Comparison of ENCODE assay signal across 15 cellular contexts in the genomic region with DNA sequence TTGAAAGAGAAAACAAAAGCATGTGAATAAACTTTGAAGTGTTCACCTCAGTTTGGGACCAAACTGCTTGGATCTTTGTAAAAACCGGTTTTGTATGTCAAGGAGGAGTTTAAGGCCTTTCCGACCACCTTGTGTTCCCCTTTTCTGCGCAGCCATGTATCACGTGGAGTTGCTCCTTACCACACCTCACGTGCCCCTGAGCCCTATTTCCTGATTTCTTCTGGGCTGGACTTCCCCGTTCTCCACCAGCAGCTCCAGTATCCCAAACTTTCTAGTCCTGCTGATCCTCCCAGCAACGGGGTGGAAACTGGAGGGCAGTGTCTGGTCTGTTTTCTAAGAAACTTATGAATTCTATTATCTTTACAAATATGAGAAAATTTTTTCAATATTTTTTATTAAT. TPM values are rescaled to one million over a fixed set of nuclear protein-coding genes. Genes with fewer than 3 reads are reported as not detected.
A peak's percentile ranks its signal among the peaks of the same experiment; 100 is the strongest.
DNase-seq lines count a peak whose midpoint lies in the region; ATAC-seq, FAIRE-seq and TF ChIP-seq lines count a peak whose summit lies in the region.
"Had no signal": no experiment of that assay in that cellular context is flagged by ENCODE, and none has a peak within 500 bp of the region (broad histone marks: within the 10 kb centered on the region; RNA-seq: fewer than 3 reads in every experiment).

No MANE protein-coding gene starts in this region.

- DNase-seq in A673 (ENCODE audit: low spot score), result no peak
- no peak for DNase-seq in GM12891 (ENCODE audit: insufficient read length, low spot score)
- no peak for DNase-seq in HepG2 (ENCODE audit: low spot score)
- DNase-seq in stimulated activated CD4-positive, alpha-beta T cell treated with anti-CD3 and anti-CD28 coated beads, Interleukin-2, amount 100 ng/mL, for 48 hours, result no peak
- DNase-seq in midbrain (lab: John Stamatoyannopoulos, UW), result no peak
- DNase-seq: cerebellar nuclear complex, NCI-H187, NCI-H510A, spleen had no signal

- TSS peak; percentile 82 for BruUV-seq in A673 (replicated peaks; lab: Mats Ljungman, UMichigan)
- BruUV-seq in HepG2 (replicated peaks; lab: Mats Ljungman, UMichigan), result TSS peak; percentile 38

- H3K27ac ChIP-seq in A673 (ENCODE audit: low read depth, low read length, poor library complexity, severe bottlenecking) (no peak overlapping the region), SU-DHL-6 (ENCODE audit: low read depth, low read length) (peak overlapping the region; percentile 27; the same call in 1 of the 2 replicates), HepG2 (ENCODE audit: extremely low read length, insufficient read depth, low read length) (no peak overlapping the region)
- H3K27ac ChIP-seq: adrenal gland, HL-60 had no signal

- H3K9me3 ChIP-seq in A673 (ENCODE audit: low read depth, low read length, poor library complexity, severe bottlenecking) (no peaks in the 10 kb centered on the region), SU-DHL-6 (ENCODE audit: insufficient read depth, low read length) (no peaks in the 10 kb centered on the region), HepG2 (ENCODE audit: low read length) (no peaks in the 10 kb centered on the region)
- H3K9me3 ChIP-seq: adrenal gland, spleen had no signal

- H3K4me1 ChIP-seq in A673 (ENCODE audit: insufficient read depth, low read length, poor library complexity, severe bottlenecking) (peaks cover 7% of the 10 kb centered on the region), HepG2 (ENCODE audit: insufficient read depth, low read length) (peaks cover 29% of the 10 kb centered on the region)

- TF ChIP-seq POLR2A in GM12891 (IDR thresholded peaks at IDR 0.05; ENCODE audit: low read depth, low read length), result no peak
- no peak for TF ChIP-seq POLR2A in HepG2 (IDR thresholded peaks at IDR 0.05; ENCODE audit: insufficient read depth in 1 of 2, low read depth in 2 of 2, low read length in 2 of 2)

- in situ Hi-C loops in HepG2 (cut with HindIII; ENCODE audit: extremely low pct_ligation_motif_present, low pct_unique_long_range_greater_than_20kb), result no loop called here

- H3K27me3 ChIP-seq in A673 (replicated peaks; ENCODE audit: insufficient read depth, low read depth, low read length, poor library complexity) (no peaks in the 10 kb centered on the region), SU-DHL-6 (ENCODE audit: low read length) (no peaks in the 10 kb centered on the region), HepG2 (ENCODE audit: control insufficient read depth in 1 of 2, insufficient read depth in 2 of 2, low read length in 2 of 2) (no peaks in the 10 kb centered on the region)
- H3K27me3 ChIP-seq: adrenal gland, spleen had no signal

- H3F3A ChIP-seq in SU-DHL-6 (ENCODE audit: insufficient read depth), result peaks cover 18% of the 10 kb centered on the region

- no peak overlapping the region for H3K4me2 ChIP-seq in SU-DHL-6 (ENCODE audit: low read depth, low read length, poor library complexity, severe bottlenecking)
- no peak overlapping the region for H3K4me2 ChIP-seq in HepG2 (ENCODE audit: low read depth, low read length)

- no peak for TF ChIP-seq EP300 in HepG2 (IDR thresholded peaks at IDR 0.05; ENCODE audit: low read depth in 2 of 2, low read length in 2 of 2)
- no peak for TF ChIP-seq EP300 in HepG2 (CRISPR knock-in tag; IDR thresholded peaks at IDR 0.05; ENCODE audit: borderline replicate concordance)

- 94% methylated on average over 7 of the region's 7 CpGs for WGBS in HepG2 (ENCODE audit: low lambda C conversion rate)

- TF ChIP-seq CTCF in A673 (conservative IDR thresholded peaks at IDR 0.05; ENCODE audit: low read depth, low read length) (no peak), SU-DHL-6 (IDR thresholded peaks at IDR 0.05; ENCODE audit: insufficient read depth, low read length, poor library complexity, severe bottlenecking) (no peak), HepG2 (CRISPR knock-in tag; IDR thresholded peaks at IDR 0.05) (no peak)

- H4K20me1 ChIP-seq in SU-DHL-6 (ENCODE audit: low read depth, low read length) (no peaks in the 10 kb centered on the region), HepG2 (ENCODE audit: insufficient read depth, low read length) (no peaks in the 10 kb centered on the region; the same call in 1 of the 2 replicates)

- ATAC-seq in HepG2, result no peak
- no peak for ATAC-seq in GM21529 (IDR thresholded peaks at IDR 0.05; ENCODE audit: unreplicated experiment)
- no peak for ATAC-seq in HG02852 (IDR thresholded peaks at IDR 0.05; ENCODE audit: unreplicated experiment)

- H3K9ac ChIP-seq in SU-DHL-6 (ENCODE audit: low read length) (no peak overlapping the region), HepG2 (ENCODE audit: insufficient read depth, low read depth, low read length) (no peak overlapping the region)

- intact Hi-C loops in A673 (cut with micrococcal nuclease; ENCODE audit: unreplicated experiment) (loop anchor here (10.0 kb wide), 1 partner anchor 120 kb away; no protein-coding TSS in a partner anchor), HepG2 (cut with micrococcal nuclease; ENCODE audit: unreplicated experiment) (no loop called here)

- H3K79me2 ChIP-seq in SU-DHL-6 (ENCODE audit: insufficient read depth, low read length), result no peaks in the 10 kb centered on the region
- peaks cover 8% of the 10 kb centered on the region for H3K79me2 ChIP-seq in HepG2 (ENCODE audit: insufficient read depth, low read length)

- H3K4me3 ChIP-seq in A673 (ENCODE audit: low read depth, low read length, poor library complexity, severe bottlenecking), result no peak overlapping the region
- H3K4me3 ChIP-seq in SU-DHL-6 (ENCODE audit: insufficient read depth, low read length, poor library complexity, severe bottlenecking), result no peak overlapping the region
- H3K4me3 ChIP-seq in HepG2 (replicated peaks in 1 of 3; ENCODE audit: insufficient read depth in 1 of 3, low read depth in 2 of 3, low read length in 3 of 3), result no peak overlapping the region
- H3K4me3 ChIP-seq: adrenal gland, spleen had no signal

- POLR2A ChIA-PET in A673 (lab: Charles Lee; ENCODE audit: low non-redundant PET), result no interaction called here
- POLR2A ChIA-PET in HepG2 (lab: Yijun Ruan, JAX), result no interaction called here

- no peak overlapping the region for H2AFZ ChIP-seq in SU-DHL-6 (ENCODE audit: low read depth, low read length, severe bottlenecking)
- H2AFZ ChIP-seq in HepG2 (ENCODE audit: low read length), result no peak overlapping the region

- no peak for TF ChIP-seq RAD21 in HepG2 (CRISPR knock-in tag; IDR thresholded peaks at IDR 0.05)

- FAIRE-seq in GM12891 (lab: Jason Lieb, UNC), result peak; percentile 74
- no peak for FAIRE-seq in HepG2 (lab: Jason Lieb, UNC)
- FAIRE-seq: TTC549 had no signal

- CTCF ChIA-PET in A673 (lab: Charles Lee) (no interaction called here), HepG2 (lab: Yijun Ruan, JAX; ENCODE audit: low intra/inter-chr PET ratio, low total read pairs) (no interaction called here)

- H3K9me2 ChIP-seq in SU-DHL-6 (replicated peaks; ENCODE audit: insufficient read depth, low read length), result no peaks in the 10 kb centered on the region

- H3K36me3 ChIP-seq in A673 (ENCODE audit: insufficient read depth, low read length, poor library complexity, severe bottlenecking) (peaks cover 45% of the 10 kb centered on the region), SU-DHL-6 (ENCODE audit: low read length) (peaks cover 19% of the 10 kb centered on the region; the same call in 1 of the 2 replicates), HepG2 (replicated peaks in 1 of 2; ENCODE audit: control insufficient read depth in 1 of 2, insufficient read depth in 2 of 2, low read length in 2 of 2) (peaks cover 28 to 55% of the 10 kb centered on the region in 2 experiments)

RNA-seq across cellular contexts. Expression of a gene that starts 1.6 kb away (rescaled TPM):
- 2.9 and 4.0 TPM in 2 replicates for total RNA-seq in A673 (2021)
- 11.7 TPM for polyA plus RNA-seq in GM12891 (2012; ENCODE audit: low read depth, missing spikeins)
- 1.4 and 5.1 TPM in 2 replicates for total RNA-seq in HepG2 (2016; rRNA removed; fragmentation: Illumina TruSeq; extraction: Trizol)
- 0.79 and 0.81 TPM in 2 replicates for total RNA-seq in HepG2 (2016; cell fraction: cytosol; rRNA removed; fragmentation: Illumina TruSeq; extraction: Trizol; ENCODE audit: low read depth)
- 0.98 and 4.8 TPM in 2 replicates for total RNA-seq in HepG2 (2016; cell fraction: insoluble cytoplasmic fraction; rRNA removed; fragmentation: Illumina TruSeq; extraction: Trizol)
- total RNA-seq in HepG2 (2016; cell fraction: membrane; rRNA removed; fragmentation: Illumina TruSeq; extraction: Trizol), result 1.1 TPM in 2 replicates
- 6.7 and 7.2 TPM in 2 replicates for total RNA-seq in HepG2 (2016; cell fraction: nucleus; rRNA removed; fragmentation: Illumina TruSeq; extraction: Trizol)
- 8.6 and 8.7 TPM in 2 replicates for polyA plus RNA-seq in HepG2 (2011; rRNA removed)
- polyA plus RNA-seq in HepG2 (2011; cell fraction: cytosol; rRNA removed), result 1.6 and 1.7 TPM in 2 replicates
- 84.9 and 116 TPM in 2 replicates for polyA plus RNA-seq in HepG2 (2011; cell fraction: nucleus; rRNA removed)
- polyA plus RNA-seq in HepG2 (2012), result 6.9 and 8.0 TPM in 2 replicates
- 0.40 and 0.63 TPM in 2 replicates for polyA plus RNA-seq in HepG2 (2016; cell fraction: cytosol; fragmentation: Illumina TruSeq; extraction: Trizol; ENCODE audit: low read depth)
- polyA plus RNA-seq in HepG2 (2016; cell fraction: insoluble cytoplasmic fraction; fragmentation: Illumina TruSeq; extraction: Trizol; ENCODE audit: low read depth), result 2.1 and 2.3 TPM in 2 replicates
- 1.0 and 1.1 TPM in 2 replicates for polyA plus RNA-seq in HepG2 (2016; cell fraction: membrane; fragmentation: Illumina TruSeq; extraction: Trizol; ENCODE audit: low read depth)
- 21.9 and 30.8 TPM in 2 replicates for polyA plus RNA-seq in HepG2 (2016; cell fraction: nucleus; fragmentation: Illumina TruSeq; extraction: Trizol; ENCODE audit: insufficient read depth, low read depth)
- polyA minus RNA-seq in HepG2 (2011; rRNA and poly(A)+ RNA removed; ENCODE audit: low replicate concordance), result 3.0 and 3.2 TPM in 2 replicates
- polyA minus RNA-seq in HepG2 (2011; cell fraction: cytosol; rRNA and poly(A)+ RNA removed), result 1.1 and 1.7 TPM in 2 replicates
- polyA minus RNA-seq in HepG2 (2011; cell fraction: nucleus; rRNA and poly(A)+ RNA removed), result 15.7 and 16.0 TPM in 2 replicates

RNA-seq across cellular contexts. Expression of a gene that starts 18.9 kb away (rescaled TPM):
- total RNA-seq in A673 (2021), result 6.2 and 8.4 TPM in 2 replicates
- 7.6 TPM for polyA plus RNA-seq in GM12891 (2012; ENCODE audit: low read depth, missing spikeins)
- 3.8 and 6.6 TPM in 2 replicates for total RNA-seq in HepG2 (2016; rRNA removed; fragmentation: Illumina TruSeq; extraction: Trizol)
- 17.4 and 24.0 TPM in 2 replicates for total RNA-seq in HepG2 (2016; cell fraction: cytosol; rRNA removed; fragmentation: Illumina TruSeq; extraction: Trizol; ENCODE audit: low read depth)
- 5.1 and 5.9 TPM in 2 replicates for total RNA-seq in HepG2 (2016; cell fraction: insoluble cytoplasmic fraction; rRNA removed; fragmentation: Illumina TruSeq; extraction: Trizol)
- total RNA-seq in HepG2 (2016; cell fraction: membrane; rRNA removed; fragmentation: Illumina TruSeq; extraction: Trizol), result 15.5 and 17.9 TPM in 2 replicates
- total RNA-seq in HepG2 (2016; cell fraction: nucleus; rRNA removed; fragmentation: Illumina TruSeq; extraction: Trizol), result 2.5 and 2.7 TPM in 2 replicates
- polyA plus RNA-seq in HepG2 (2011; rRNA removed), result 3.9 and 5.8 TPM in 2 replicates
- polyA plus RNA-seq in HepG2 (2011; cell fraction: cytosol; rRNA removed), result 4.7 and 13.2 TPM in 2 replicates
- polyA plus RNA-seq in HepG2 (2011; cell fraction: nucleus; rRNA removed), result 7.5 and 8.1 TPM in 2 replicates
- 2.8 and 7.2 TPM in 2 replicates for polyA plus RNA-seq in HepG2 (2012)
- polyA plus RNA-seq in HepG2 (2016; cell fraction: cytosol; fragmentation: Illumina TruSeq; extraction: Trizol; ENCODE audit: low read depth), result 17.5 and 21.2 TPM in 2 replicates
- 3.5 and 4.8 TPM in 2 replicates for polyA plus RNA-seq in HepG2 (2016; cell fraction: insoluble cytoplasmic fraction; fragmentation: Illumina TruSeq; extraction: Trizol; ENCODE audit: low read depth)
- polyA plus RNA-seq in HepG2 (2016; cell fraction: membrane; fragmentation: Illumina TruSeq; extraction: Trizol; ENCODE audit: low read depth), result 12.3 and 13.6 TPM in 2 replicates
- 5.0 and 5.9 TPM in 2 replicates for polyA plus RNA-seq in HepG2 (2016; cell fraction: nucleus; fragmentation: Illumina TruSeq; extraction: Trizol; ENCODE audit: insufficient read depth, low read depth)
- polyA minus RNA-seq in HepG2 (2011; rRNA and poly(A)+ RNA removed; ENCODE audit: low replicate concordance), result 1.2 and 5.8 TPM in 2 replicates
- polyA minus RNA-seq in HepG2 (2011; cell fraction: cytosol; rRNA and poly(A)+ RNA removed), result 2.5 and 3.6 TPM in 2 replicates
- polyA minus RNA-seq in HepG2 (2011; cell fraction: nucleus; rRNA and poly(A)+ RNA removed), result 0.50 and 0.90 TPM in 2 replicates
